10 cellular contexts compared by ENCODE assay signal in the genomic region with DNA sequence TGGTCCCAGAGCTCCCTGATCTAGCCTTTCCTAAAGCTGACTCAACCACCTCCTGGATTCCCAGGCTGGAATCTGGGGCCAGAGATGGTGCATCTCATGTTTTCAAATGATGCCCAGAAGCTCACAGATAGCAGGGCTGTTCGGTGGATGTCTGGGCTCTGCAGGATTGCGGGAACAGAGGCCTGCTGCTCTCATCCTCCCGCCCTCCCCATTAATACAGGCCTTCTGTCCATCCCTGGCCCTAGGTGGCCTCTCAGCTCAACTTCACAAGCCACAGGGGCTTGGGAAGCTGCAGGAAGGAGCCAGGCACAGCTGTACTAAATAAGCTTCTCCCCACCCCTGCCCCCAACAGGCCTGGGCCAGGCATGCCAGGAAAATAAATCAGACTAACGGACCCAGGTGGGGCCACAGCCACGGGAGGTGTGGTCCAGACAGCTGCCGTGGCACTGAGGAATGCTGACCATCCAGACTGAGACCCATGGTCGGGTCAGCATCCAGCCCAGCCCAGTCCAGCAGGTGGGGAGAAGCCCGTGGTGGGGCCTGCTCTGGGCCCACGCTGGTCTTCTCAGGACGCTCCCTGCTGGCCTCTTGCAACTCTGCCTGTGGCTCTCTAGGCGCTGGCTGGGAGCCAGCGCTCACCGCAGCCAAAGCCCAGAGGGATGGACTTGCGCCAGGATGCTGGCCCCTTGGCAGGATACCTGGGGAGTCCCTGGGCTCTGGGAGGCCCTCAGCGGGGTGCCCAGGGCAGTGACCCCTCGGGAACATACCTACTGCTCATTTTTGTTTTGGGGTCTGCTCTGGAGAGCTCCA. TPM values are rescaled to one million over a fixed set of nuclear protein-coding genes. Genes with fewer than 3 reads are reported as not detected.
DNase-seq lines count a peak whose midpoint lies in the region; ATAC-seq and TF ChIP-seq lines count a peak whose summit lies in the region.
"Had no signal": no experiment of that assay in that cellular context is flagged by ENCODE, and none has a peak within 500 bp of the region (broad histone marks: within the 10 kb centered on the region; RNA-seq: fewer than 3 reads in every experiment).

No MANE protein-coding gene starts in this region.

- intact Hi-C loops in lower lobe of right lung (cut with DNase I) = no loop called here

- no peaks in the 10 kb centered on the region for H3K4me1 ChIP-seq in lower lobe of right lung
- H3K4me1 ChIP-seq: psoas muscle had no signal

- H3K27ac ChIP-seq in lower lobe of right lung = no peak overlapping the region
- H3K27ac ChIP-seq: psoas muscle had no signal

- no peaks in the 10 kb centered on the region for H3K9me3 ChIP-seq in lower lobe of right lung
- H3K9me3 ChIP-seq: psoas muscle had no signal

- TF ChIP-seq CTCF in lower lobe of right lung (IDR thresholded peaks at IDR 0.05) = no peak

- no peaks in the 10 kb centered on the region for H3K36me3 ChIP-seq in lower lobe of right lung

- DNase-seq in CD1c-positive myeloid dendritic cell (ENCODE audit: extremely low spot score) = peak; percentile 3
- DNase-seq in NCI-H1105 (lab: John Stamatoyannopoulos, UW) = peak; percentile 13
- DNase-seq in astrocyte of the hippocampus (ENCODE audit: low read depth, low spot score) = peak; percentile 92
- peak; percentile 34 for DNase-seq in lower lobe of right lung
- DNase-seq in foreskin melanocyte = no peak
- no peak for DNase-seq in NAMALWA (ENCODE audit: low spot score)
- DNase-seq in T-helper 1 cell = no peak
- no peak for DNase-seq in OCI-M2 (lab: John Stamatoyannopoulos, UW; ENCODE audit: unreplicated experiment)
- DNase-seq: psoas muscle had no signal

- no peak overlapping the region for H3K4me3 ChIP-seq in lower lobe of right lung
- H3K4me3 ChIP-seq: psoas muscle had no signal

- peaks cover 39% of the 10 kb centered on the region for H3K27me3 ChIP-seq in lower lobe of right lung (ENCODE audit: low read depth)

- ATAC-seq in lower lobe of right lung = peak; percentile 40 to 62

RNA-seq across cellular contexts. Expression of gene YTHDF1, which starts 8.5 kb away (rescaled TPM):
- total RNA-seq in lower lobe of right lung = 33.4 TPM

RNA-seq across cellular contexts. Expression of gene BIRC7, which starts 11.2 kb away (rescaled TPM):
- 15.9 TPM for total RNA-seq in lower lobe of right lung
- total RNA-seq: aorta, psoas muscle had no signal

RNA-seq across cellular contexts. Expression of gene NKAIN4, which starts 29.8 kb away (rescaled TPM):
- not detected for total RNA-seq in lower lobe of right lung
- total RNA-seq: aorta, psoas muscle had no signal

RNA-seq across cellular contexts. Expression of gene ARFGAP1, which starts 48.1 kb away (rescaled TPM):
- 66.2 TPM for total RNA-seq in lower lobe of right lung

Comparison
In these comparisons a context has a peak if more than half of its experiments do, and no peak if none do; other contexts are left out.
1. DNase-seq: peak in CD1c-positive myeloid dendritic cell (single experiment), NCI-H1105 (single experiment), astrocyte of the hippocampus (single experiment) and lower lobe of right lung (single experiment); none in foreskin melanocyte (single experiment), NAMALWA (single experiment), T-helper 1 cell (0 of 5) and OCI-M2 (single experiment).